In the genomic region with DNA sequence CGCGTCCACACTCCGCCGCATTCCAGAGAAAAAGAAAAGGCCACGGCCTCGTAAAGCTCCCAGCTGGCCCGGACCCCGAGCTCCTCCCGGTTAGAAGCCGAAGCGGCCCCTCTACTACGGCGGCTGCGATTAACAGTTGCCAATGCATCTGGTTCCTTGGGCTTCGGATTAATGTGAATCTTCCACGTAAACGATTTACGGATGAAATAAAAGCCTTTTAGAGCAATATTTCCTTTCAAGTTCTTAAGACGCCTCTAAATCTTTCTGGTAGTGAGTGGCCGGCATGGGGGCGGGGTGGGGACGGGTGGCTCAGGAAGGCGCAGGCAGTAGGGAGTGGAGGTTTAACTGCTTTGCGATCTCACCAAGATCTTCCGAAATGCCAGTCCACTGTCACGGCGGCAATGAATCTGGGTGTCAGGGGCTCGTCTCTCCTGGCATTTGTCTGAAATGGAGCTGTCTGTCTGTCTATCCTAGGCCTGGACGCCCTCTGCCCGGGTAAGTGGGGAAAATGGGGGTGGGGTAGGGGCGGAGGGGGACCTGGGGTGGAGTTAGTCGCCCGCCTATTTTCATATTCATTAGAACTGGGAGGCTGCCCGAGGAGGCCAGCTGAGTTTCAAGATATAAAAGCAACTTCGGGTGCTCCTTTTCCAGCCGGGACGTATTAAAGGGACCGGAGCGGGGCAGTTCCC, we compare ENCODE assay signal across 10 cellular contexts.
DNase-seq lines count a peak whose midpoint lies in the region; ATAC-seq and TF ChIP-seq lines count a peak whose summit lies in the region.
"Had no signal": no experiment of that assay in that cellular context is flagged by ENCODE, and none has a peak within 500 bp of the region (broad histone marks: within the 10 kb centered on the region; RNA-seq: fewer than 3 reads in every experiment).

No MANE protein-coding gene starts in this region.

- H3K27me3 ChIP-seq in iPS-20b (ENCODE audit: insufficient read depth, low read length), result peaks cover 65% of the 10 kb centered on the region

- no peak overlapping the region for H3K27ac ChIP-seq in iPS-20b (ENCODE audit: low read length)

- peak overlapping the region; percentile 75; the same call in 1 of the 2 replicates for H3K9ac ChIP-seq in iPS-20b (ENCODE audit: low read depth, low read length)

- H3K9me3 ChIP-seq in iPS-20b (ENCODE audit: insufficient read depth, low read depth, low read length), result no peaks in the 10 kb centered on the region

- ATAC-seq in HG02759 (IDR thresholded peaks at IDR 0.05; ENCODE audit: unreplicated experiment) (peak; percentile 9), GM21529 (IDR thresholded peaks at IDR 0.05; ENCODE audit: unreplicated experiment) (no peak)
- ATAC-seq: naive thymus-derived CD8-positive, alpha-beta T cell had no signal

- H3K4me3 ChIP-seq in astrocyte of the cerebellum (ENCODE audit: low read depth, low read length), result peak overlapping the region; percentile 50
- H3K4me3 ChIP-seq in iPS-20b (ENCODE audit: low read length), result peak overlapping the region; percentile 84

- H3K4me1 ChIP-seq in iPS-20b (ENCODE audit: insufficient read depth, low read length), result peaks cover 6% of the 10 kb centered on the region; the same call in 1 of the 2 replicates

- in situ Hi-C loops in astrocyte of the cerebellum (cut with HindIII; ENCODE audit: low sequenced_read_pairs), result no loop called here

- DNase-seq in astrocyte of the cerebellum (ENCODE audit: low read depth), result no peak
- DNase-seq in smooth muscle cell of the brain vasculature (ENCODE audit: low read depth, low spot score), result peak; percentile 26
- no peak for DNase-seq in inferior parietal cortex (ENCODE audit: extremely low spot score)
- DNase-seq in NCI-H1436 treated with DMSO at 0.1 percent for 48 hours (lab: John Stamatoyannopoulos, UW), result no peak
- DNase-seq in T-helper 9 cell, result no peak
- DNase-seq: activated effector memory CD4-positive, alpha-beta T cell treated with anti-CD3 and anti-CD28 coated beads, Interleukin-2, amount 50 U/mL, for 16 hours; naive thymus-derived CD8-positive, alpha-beta T cell had no signal

- H3K36me3 ChIP-seq in iPS-20b (ENCODE audit: insufficient read depth, low read depth, low read length), result no peaks in the 10 kb centered on the region

- TF ChIP-seq CTCF in astrocyte of the cerebellum (IDR thresholded peaks at IDR 0.05; ENCODE audit: low read depth, low read length, missing control alignments), result no peak
